ENCODE assay signal across 8 cellular contexts in genomic region chr4:183659919-183660318, GRCh38. TPM values are rescaled to one million over a fixed set of nuclear protein-coding genes. Genes with fewer than 3 reads are reported as not detected.
DNase-seq lines count a peak whose midpoint lies in the region; ATAC-seq and TF ChIP-seq lines count a peak whose summit lies in the region.

No MANE protein-coding gene starts in this region.

- no peak for TF ChIP-seq POLR2A in gastrocnemius medialis (IDR thresholded peaks at IDR 0.05)

- ATAC-seq in gastrocnemius medialis (no peak), HG03097 (IDR thresholded peaks at IDR 0.05; ENCODE audit: low FRiP score, unreplicated experiment) (no peak), HG02588 (IDR thresholded peaks at IDR 0.05; ENCODE audit: unreplicated experiment) (no peak)

- in situ Hi-C loops in gastrocnemius medialis (cut with MboI; ENCODE audit: low sequenced_read_pairs in 4 of 4) = loop anchor here in 3 of 4 donors (10.0 kb wide), 2 partner anchors 155 to 185 kb away; partner anchors contain the start of gene ING2 (in 2 of the 3)

- no peak for TF ChIP-seq CTCF in fibroblast of the aortic adventitia (IDR thresholded peaks at IDR 0.05; ENCODE audit: insufficient read depth, low read length)
- no peak for TF ChIP-seq CTCF in gastrocnemius medialis (IDR thresholded peaks at IDR 0.05 in 4 of 5, conservative IDR thresholded peaks at IDR 0.05 in 1 of 5)

- no peaks in the 10 kb centered on the region for H3K4me1 ChIP-seq in SJCRH30
- peaks cover 21 to 32% of the 10 kb centered on the region in 2 donors for H3K4me1 ChIP-seq in gastrocnemius medialis

- intact Hi-C loops in gastrocnemius medialis (cut with DNase I; ENCODE audit: low total_unique reads) = loop anchor here (1.0 to 5.0 kb wide), 5 partner anchors 71 to 327 kb away; partner anchors contain the start of gene CDKN2AIP

- H3K4me3 ChIP-seq in SJCRH30 (peak overlapping the region; percentile 96), fibroblast of the aortic adventitia (ENCODE audit: low read depth, low read length) (peak overlapping the region; percentile 91), gastrocnemius medialis (peak overlapping the region; percentile 72 to 99 (median 76))

- H3K27ac ChIP-seq in SJCRH30 (peak overlapping the region; percentile 78; the same call in 1 of the 2 replicates), gastrocnemius medialis (peak overlapping the region; percentile 82 to 96 (median 94))

- no peaks in the 10 kb centered on the region for H3K27me3 ChIP-seq in SJCRH30
- H3K27me3 ChIP-seq in gastrocnemius medialis = no peaks in the 10 kb centered on the region

- H3K9me3 ChIP-seq in SJCRH30 (replicated peaks) = no peaks in the 10 kb centered on the region
- H3K9me3 ChIP-seq in gastrocnemius medialis = no peaks in the 10 kb centered on the region

- 0 out of 2 replicates have a peak, but pooled peaks cover 2% of the 10 kb centered on the region for H3K36me3 ChIP-seq in SJCRH30
- H3K36me3 ChIP-seq in gastrocnemius medialis = peaks cover 0 to 13% of the 10 kb centered on the region in 2 donors

- peak; percentile 5 for DNase-seq in DMS79 treated with DMSO at 0.1 percent for 48 hours (lab: John Stamatoyannopoulos, UW)
- DNase-seq in DMS79 (lab: John Stamatoyannopoulos, UW) = no peak
- peak in 1 of 2 experiments; percentile 21 for DNase-seq in SJCRH30
- peak; percentile 9 for DNase-seq in fibroblast of the aortic adventitia (ENCODE audit: low read depth)
- DNase-seq in gastrocnemius medialis = no peak
- DNase-seq in ecto neural progenitor cell (ENCODE audit: low spot score) = no peak

RNA-seq across cellular contexts. Expression of gene TRAPPC11, which starts 0.8 kb away (rescaled TPM):
- 22.3 and 23.5 TPM in 2 replicates for total RNA-seq in SJCRH30 (2014; rRNA removed; shearing (Covaris generic))
- total RNA-seq in fibroblast of the aortic adventitia (ENCODE audit: low replicate concordance) (51.5 and 319 TPM in 2 replicates), gastrocnemius medialis (10 to 100 TPM; 19.3 to 31.7 (median 20.8) TPM)

RNA-seq across cellular contexts. Expression of gene RWDD4, which starts 0.9 kb away (rescaled TPM):
- 25.2 and 26.3 TPM in 2 replicates for total RNA-seq in SJCRH30 (2014; rRNA removed; shearing (Covaris generic))
- total RNA-seq in fibroblast of the aortic adventitia (ENCODE audit: low replicate concordance) (10.0 and 43.7 TPM in 2 replicates), gastrocnemius medialis (10 to 100 TPM; 34.6 to 65.2 (median 51.9) TPM)

Comparison
In these comparisons a context has a peak if more than half of its experiments do, and no peak if none do; other contexts are left out.
1. DNase-seq: peak in DMS79 treated with DMSO at 0.1 percent for 48 hours (single experiment) and fibroblast of the aortic adventitia (single experiment); none in DMS79 (single experiment), gastrocnemius medialis (0 of 2) and ecto neural progenitor cell (single experiment).
2. Peak in every context shown above with its lines, with median percentiles within 50 percentile points of each other: H3K4me3 ChIP-seq.